27 cellular contexts compared by ENCODE assay signal in the genomic region with DNA sequence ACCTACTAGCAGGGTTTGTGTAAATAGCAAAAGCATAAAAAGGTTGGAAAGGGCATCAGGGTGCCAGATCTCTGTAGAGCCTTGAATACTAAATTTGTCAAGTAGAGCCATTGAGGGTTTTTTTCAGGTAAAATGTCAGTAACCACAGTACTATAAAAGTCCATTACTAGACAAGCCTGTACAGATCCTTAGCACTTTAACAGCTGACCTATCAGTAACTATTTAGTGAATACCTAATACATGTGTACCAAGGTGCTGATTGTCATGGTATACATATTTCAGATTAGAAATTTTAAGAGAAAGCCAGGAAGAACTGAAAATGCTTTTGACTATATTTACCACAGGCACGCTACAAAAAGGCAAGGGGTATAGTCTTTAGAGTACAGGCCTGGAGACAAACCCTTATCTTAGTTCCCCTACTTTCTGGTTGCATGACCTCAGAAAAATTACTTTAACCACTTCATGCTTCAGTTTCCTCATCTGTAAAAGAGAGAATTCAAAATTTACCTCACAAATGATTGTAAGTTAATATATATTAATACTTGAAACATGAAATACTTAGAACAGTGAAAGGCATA. TPM values are rescaled to one million over a fixed set of nuclear protein-coding genes. Genes with fewer than 3 reads are reported as not detected.
A peak's percentile ranks its signal among the peaks of the same experiment; 100 is the strongest.
DNase-seq lines count a peak whose midpoint lies in the region; ATAC-seq, FAIRE-seq and TF ChIP-seq lines count a peak whose summit lies in the region.
"Had no signal": no experiment of that assay in that cellular context is flagged by ENCODE, and none has a peak within 500 bp of the region (broad histone marks: within the 10 kb centered on the region; RNA-seq: fewer than 3 reads in every experiment).

No MANE protein-coding gene starts in this region.

- no peaks in the 10 kb centered on the region for H3K36me3 ChIP-seq in endodermal cell (ENCODE audit: control insufficient read depth, insufficient read depth, low read length)
- H3K36me3 ChIP-seq: BLaER1 treated with 17β-estradiol and CSF1 and Interleukin-3, amounts not matched to agents 10 nM and 100 nM; left ventricle myocardium inferior; stomach had no signal

- H3K27ac Mint-ChIP-seq in endodermal cell, result no peak overlapping the region
- H3K27ac Mint-ChIP-seq: activated CD8-positive, alpha-beta T cell treated with anti-CD3 and anti-CD28 coated beads, Interleukin-2, amount 10 ng/mL, durations not matched to agents 7 days and 5 days had no signal

- no peak overlapping the region for H3K4me3 ChIP-seq in endodermal cell (ENCODE audit: low read length)
- H3K4me3 ChIP-seq: BLaER1 treated with 17β-estradiol and CSF1 and Interleukin-3, amounts not matched to agents 10 nM and 100 nM; left ventricle myocardium inferior; psoas muscle; skin epidermis; stomach had no signal

- peaks cover 16% of the 10 kb centered on the region for H3K4me1 Mint-ChIP-seq in endodermal cell

- no peak overlapping the region for H3K9ac ChIP-seq in endodermal cell (ENCODE audit: extremely low read depth, low read length, poor library complexity, severe bottlenecking)
- H3K9ac ChIP-seq: BLaER1 treated with 17β-estradiol and CSF1 and Interleukin-3, amounts not matched to agents 10 nM and 100 nM had no signal

- H3K9me3 ChIP-seq in endodermal cell (ENCODE audit: control insufficient read depth, low read length), result no peaks in the 10 kb centered on the region
- H3K9me3 ChIP-seq: BLaER1 treated with 17β-estradiol and CSF1 and Interleukin-3, amounts not matched to agents 10 nM and 100 nM; left ventricle myocardium inferior; psoas muscle; stomach had no signal

- H3K27me3 Mint-ChIP-seq in endodermal cell (ENCODE audit: insufficient read depth), result no peaks in the 10 kb centered on the region

- no peaks in the 10 kb centered on the region for H3K9me3 Mint-ChIP-seq in endodermal cell
- H3K9me3 Mint-ChIP-seq: activated T-cell treated with anti-CD3 and anti-CD28 coated beads, Interleukin-2, amount 50 U/mL, for 4 hours; neural crest cell had no signal

- no peak overlapping the region for H3K4me3 Mint-ChIP-seq in endodermal cell
- H3K4me3 Mint-ChIP-seq: activated CD8-positive, alpha-beta T cell treated with anti-CD3 and anti-CD28 coated beads, Interleukin-2, amount 10 ng/mL, durations not matched to agents 7 days and 5 days; activated T-cell treated with anti-CD3 and anti-CD28 coated beads, Interleukin-2, amount 50 U/mL, for 4 hours; neural crest cell had no signal

- FAIRE-seq in GM12891 (lab: Jason Lieb, UNC), result no peak
- no peak for FAIRE-seq in urothelium cell line (lab: Jason Lieb, UNC)
- FAIRE-seq: A204.1, astrocyte had no signal

- peaks cover 7% of the 10 kb centered on the region for H3K4me1 ChIP-seq in endodermal cell (ENCODE audit: control insufficient read depth, insufficient read depth, low read length)
- H3K4me1 ChIP-seq: BLaER1 treated with 17β-estradiol and CSF1 and Interleukin-3, amounts not matched to agents 10 nM and 100 nM; left ventricle myocardium inferior; psoas muscle; stomach had no signal

- peak; percentile 68 for ATAC-seq in GM19463 (IDR thresholded peaks at IDR 0.05; ENCODE audit: unreplicated experiment)
- ATAC-seq in HG02884 (IDR thresholded peaks at IDR 0.05; ENCODE audit: unreplicated experiment), result peak; percentile 70
- peak; percentile 57 for ATAC-seq in HG03565 (IDR thresholded peaks at IDR 0.05; ENCODE audit: unreplicated experiment)
- ATAC-seq: activated CD8-positive, alpha-beta T cell treated with anti-CD3 and anti-CD28 coated beads, Interleukin-2, amount 10 ng/mL, durations not matched to agents 7 days and 5 days; activated T-cell treated with anti-CD3 and anti-CD28 coated beads, Interleukin-2, amount 50 U/mL, for 4 hours; HCT116; psoas muscle had no signal

- 100% methylated on average over 1 of the region's 1 CpG for WGBS in endodermal cell (ENCODE audit: insufficient coverage in 1 of 2, insufficient read length in 1 of 2), 2 experiments

- no peaks in the 10 kb centered on the region for H3K27me3 ChIP-seq in endodermal cell (ENCODE audit: control insufficient read depth, insufficient read depth, low read length, poor library complexity, severe bottlenecking)
- H3K27me3 ChIP-seq: BLaER1 treated with 17β-estradiol and CSF1 and Interleukin-3, amounts not matched to agents 10 nM and 100 nM; stomach had no signal

- DNase-seq in GM12891 (ENCODE audit: insufficient read length, low spot score), result no peak
- no peak for DNase-seq in endodermal cell
- no peak for DNase-seq in urothelium cell line (ENCODE audit: low spot score)
- DNase-seq in NCI-H345 (lab: John Stamatoyannopoulos, UW), result no peak
- no peak for DNase-seq in stimulated activated CD4-positive, alpha-beta T cell treated with anti-CD3 and anti-CD28 coated beads, Interleukin-2, amount 100 ng/mL, for 24 hours
- DNase-seq: activated CD8-positive, alpha-beta T cell treated with anti-CD3 and anti-CD28 coated beads, Interleukin-2, amount 10 ng/mL, durations not matched to agents 7 days and 5 days; activated naive CD4-positive, alpha-beta T cell treated with anti-CD3 and anti-CD28 coated beads, Interleukin-2, amount 50 U/mL, for 16 hours; activated T-cell treated with anti-CD3 and anti-CD28 coated beads, Interleukin-2, amount 50 U/mL, for 4 hours; Calu3; head of caudate nucleus; KBM-7; left ventricle myocardium inferior; NCI-H1694 treated with DMSO at 0.1 percent for 48 hours; psoas muscle; stimulated activated CD4-positive, alpha-beta T cell treated with anti-CD3 and anti-CD28 coated beads, Interleukin-4, amount 100 ng/mL, for 24 hours; stomach; T-helper 9 cell; trophoblast cell had no signal

- no peak for TF ChIP-seq CTCF in endodermal cell (conservative IDR thresholded peaks at IDR 0.05)

- H3K36me3 Mint-ChIP-seq in endodermal cell (ENCODE audit: low read depth), result no peaks in the 10 kb centered on the region

- H3K27ac ChIP-seq in endodermal cell (ENCODE audit: low read depth, low read length), result no peak overlapping the region
- H3K27ac ChIP-seq: BLaER1 treated with 17β-estradiol and CSF1 and Interleukin-3, amounts not matched to agents 10 nM and 100 nM; left ventricle myocardium inferior; psoas muscle; skin epidermis; stomach had no signal

- TF ChIP-seq POLR2A in GM12891 (IDR thresholded peaks at IDR 0.05; ENCODE audit: low read depth, low read length), result no peak

TF ChIP-seq in GM12891, 5 proteins besides CTCF, POLR2A, EP300 and RAD21:
- TF ChIP-seq SPI1 (IDR thresholded peaks at IDR 0.05; ENCODE audit: low read depth, low read length), result peak; percentile 21; the same call in 1 of the 2 replicates
- no peak for TF ChIP-seq PAX5 (IDR thresholded peaks at IDR 0.05; ENCODE audit: insufficient read depth, low read length, severe bottlenecking)
- no peak for TF ChIP-seq POLR2AphosphoS5 (IDR thresholded peaks at IDR 0.05; ENCODE audit: low read depth, low read length)
- TF ChIP-seq TAF1 (IDR thresholded peaks at IDR 0.05; ENCODE audit: low read depth, low read length), result no peak
- no peak for TF ChIP-seq POU2F2 (IDR thresholded peaks at IDR 0.05; ENCODE audit: low read depth, low read length)

RNA-seq across cellular contexts. Expression of a gene that starts 57.9 kb away (rescaled TPM):
- polyA plus RNA-seq in GM12891 (2012; ENCODE audit: low read depth, missing spikeins), result 5.4 TPM
- total RNA-seq in endodermal cell, result 10 to 100 TPM; 12.3 to 15.0 TPM
- 10.2 TPM for polyA plus RNA-seq in endodermal cell (2013, experiment 1 of 2)
- polyA plus RNA-seq in endodermal cell (2013, experiment 2 of 2), result 8.0 TPM
